In genomic region chr6:70459235-70459634, GRCh38 we compare ENCODE assay signal across 28 cellular contexts.
"Had no signal": no experiment of that assay in that cellular context is flagged by ENCODE, and none has a peak within 500 bp of the region (broad histone marks: within the 10 kb centered on the region; RNA-seq: fewer than 3 reads in every experiment).

No MANE protein-coding gene starts in this region.

- H3K27me3 Mint-ChIP-seq: naive thymus-derived CD4-positive, alpha-beta T cell; stimulated activated naive B cell treated with anti-CD40 and anti-IgM and Interleukin-4, amounts not matched to agents 10 μg/mL and 1 μg/mL and 100 μg/mL, for 72 hours; stimulated activated naive CD8-positive, alpha-beta T cell treated with anti-CD3 and anti-CD28 coated beads, Interleukin-15, Interleukin-2, amounts not matched to agents 100 ng/mL and 50 ng/mL, for 24 hours had no signal

- ATAC-seq: naive thymus-derived CD4-positive, alpha-beta T cell; natural killer cell; right cardiac atrium; right lobe of liver; stimulated activated effector memory CD8-positive, alpha-beta T cell treated with anti-CD3 and anti-CD28 coated beads, Interleukin-12 subunit alpha, Interleukin-12 subunit beta, amount 100 ng/mL, for 72 hours; stimulated activated naive B cell treated with anti-CD40 and anti-IgM and Interleukin-4, amounts not matched to agents 10 μg/mL and 1 μg/mL and 100 μg/mL, for 72 hours had no signal

- H3K27ac ChIP-seq: neutrophil, ovary, prostate gland, right lobe of liver, sigmoid colon, stomach, thoracic aorta, thyroid gland, tibial nerve, upper lobe of left lung, vagina had no signal

- DNase-seq: naive thymus-derived CD4-positive, alpha-beta T cell; natural killer cell; nucleus accumbens; ovary; right cardiac atrium; right lobe of liver; sigmoid colon; small intestine; stimulated activated CD4-positive, alpha-beta T cell treated with anti-CD3 and anti-CD28 coated beads, Interleukin-15, amount 100 ng/mL, for 24 hours; stimulated activated CD4-positive, alpha-beta T cell treated with anti-CD3 and anti-CD28 coated beads, Interleukin-2, amount 100 ng/mL, for 24 hours; stimulated activated CD4-positive, alpha-beta T cell treated with anti-CD3 and anti-CD28 coated beads, Interleukin-2, amount 100 ng/mL, for 48 hours; stimulated activated CD4-positive, alpha-beta T cell treated with anti-CD3 and anti-CD28 coated beads, Interleukin-4, amount 100 ng/mL, for 24 hours; stimulated activated naive B cell treated with anti-CD40 and anti-IgM and Interleukin-4, amounts not matched to agents 10 μg/mL and 1 μg/mL and 100 μg/mL, for 72 hours; stimulated activated naive CD4-positive, alpha-beta T cell treated with Interleukin-2 at 50 U/mL for 16 hours; stomach; thyroid gland; trophoblast cell; upper lobe of left lung had no signal

- H3K36me3 Mint-ChIP-seq: natural killer cell; stimulated activated effector memory CD8-positive, alpha-beta T cell treated with anti-CD3 and anti-CD28 coated beads, Interleukin-12 subunit alpha, Interleukin-12 subunit beta, amount 100 ng/mL, for 72 hours had no signal

- H3K4me3 Mint-ChIP-seq: naive thymus-derived CD4-positive, alpha-beta T cell; natural killer cell; nephron; neural crest cell; stimulated activated effector memory CD8-positive, alpha-beta T cell treated with anti-CD3 and anti-CD28 coated beads, Interleukin-12 subunit alpha, Interleukin-12 subunit beta, amount 100 ng/mL, for 72 hours; stimulated activated naive B cell treated with anti-CD40 and anti-IgM and Interleukin-4, amounts not matched to agents 10 μg/mL and 1 μg/mL and 100 μg/mL, for 72 hours; stimulated activated naive CD8-positive, alpha-beta T cell treated with anti-CD3 and anti-CD28 coated beads, Interleukin-15, Interleukin-2, amounts not matched to agents 100 ng/mL and 50 ng/mL, for 24 hours had no signal

- H3K4me3 ChIP-seq: ovary, prostate gland, right lobe of liver, sigmoid colon, stomach, thoracic aorta, thyroid gland, tibial nerve, upper lobe of left lung, vagina had no signal

- H3K4me1 Mint-ChIP-seq: naive thymus-derived CD4-positive, alpha-beta T cell; natural killer cell; neural crest cell had no signal

- H3K27me3 ChIP-seq: neutrophil, ovary, right lobe of liver, sigmoid colon, stomach, thyroid gland, tibial nerve, upper lobe of left lung, vagina had no signal

- H3K9me3 ChIP-seq: neutrophil, ovary, prostate gland, right lobe of liver, sigmoid colon, stomach, thoracic aorta, thyroid gland, upper lobe of left lung, vagina had no signal

- FAIRE-seq: small intestine, urothelium cell line had no signal

- H3K9me3 Mint-ChIP-seq: natural killer cell; neural crest cell; stimulated activated effector memory CD8-positive, alpha-beta T cell treated with anti-CD3 and anti-CD28 coated beads, Interleukin-12 subunit alpha, Interleukin-12 subunit beta, amount 100 ng/mL, for 72 hours; stimulated activated naive CD8-positive, alpha-beta T cell treated with anti-CD3 and anti-CD28 coated beads, Interleukin-15, Interleukin-2, amounts not matched to agents 100 ng/mL and 50 ng/mL, for 24 hours had no signal

- H3K4me1 ChIP-seq: prostate gland, right lobe of liver, sigmoid colon, thyroid gland, tibial nerve, upper lobe of left lung had no signal

- H3K27ac Mint-ChIP-seq: naive thymus-derived CD4-positive, alpha-beta T cell; natural killer cell; nephron; stimulated activated effector memory CD8-positive, alpha-beta T cell treated with anti-CD3 and anti-CD28 coated beads, Interleukin-12 subunit alpha, Interleukin-12 subunit beta, amount 100 ng/mL, for 72 hours; stimulated activated naive B cell treated with anti-CD40 and anti-IgM and Interleukin-4, amounts not matched to agents 10 μg/mL and 1 μg/mL and 100 μg/mL, for 72 hours; stimulated activated naive CD8-positive, alpha-beta T cell treated with anti-CD3 and anti-CD28 coated beads, Interleukin-15, Interleukin-2, amounts not matched to agents 100 ng/mL and 50 ng/mL, for 24 hours had no signal

- H3K36me3 ChIP-seq: neutrophil, ovary, prostate gland, right lobe of liver, sigmoid colon, thoracic aorta, thyroid gland, upper lobe of left lung, vagina had no signal
